8 cellular contexts compared by ENCODE assay signal in genomic region chr4:118772149-118773081, GRCh38.
A peak's percentile ranks its signal among the peaks of the same experiment; 100 is the strongest.
DNase-seq lines count a peak whose midpoint lies in the region; ATAC-seq and TF ChIP-seq lines count a peak whose summit lies in the region.

No MANE protein-coding gene starts in this region.

- H3K27me3 ChIP-seq in DND-41 (ENCODE audit: insufficient read depth, low read length, poor library complexity) (no peaks in the 10 kb centered on the region), ovary (no peaks in the 10 kb centered on the region)

- TF ChIP-seq EP300 in ovary (IDR thresholded peaks at IDR 0.05): no peak

- ATAC-seq in DND-41 (ENCODE audit: insufficient read depth, low read depth): peak; percentile 92
- ATAC-seq in GM21447 (IDR thresholded peaks at IDR 0.05; ENCODE audit: unreplicated experiment): peak; percentile 70
- peak; percentile 77 for ATAC-seq in T-helper 17 cell

- 17 to 31% (median 25%) methylated on average over 10 of the region's 10 CpGs for WGBS in ovary, 3 donors

- H3K36me3 Mint-ChIP-seq in T-helper 17 cell (ENCODE audit: low read depth): no peaks in the 10 kb centered on the region

- no peak overlapping the region for H3K27ac ChIP-seq in DND-41 (ENCODE audit: low read length)
- H3K27ac ChIP-seq in ovary: peak overlapping the region in 1 of 2 donors; percentile 53

- no peak overlapping the region for H2AFZ ChIP-seq in DND-41 (ENCODE audit: low read depth, low read length)

- no peaks in the 10 kb centered on the region for H3K79me2 ChIP-seq in DND-41 (ENCODE audit: insufficient read depth, low read length)

- no peak for DNase-seq in DND-41
- peak; percentile 64 for DNase-seq in LHCN-M2 (ENCODE audit: low read depth)
- DNase-seq in T-helper 17 cell: no peak
- peak in 1 of 2 donors; percentile 70 for DNase-seq in foreskin fibroblast
- no peak for DNase-seq in ovary
- no peak for DNase-seq in amniotic stem cell (lab: John Stamatoyannopoulos, UW)
- DNase-seq in activated naive CD4-positive, alpha-beta T cell treated with anti-CD3 and anti-CD28 coated beads, Interleukin-2, amount 50 U/mL, for 16 hours: no peak

- intact Hi-C loops in ovary (cut with DNase I): loop anchor here (5.0 to 10.0 kb wide), 3 partner anchors 112 to 200 kb away; partner anchors contain the start of gene SYNPO2 (in 3 of the 4)

- H3K27ac Mint-ChIP-seq in T-helper 17 cell: peak overlapping the region; percentile 47

- H3K4me1 ChIP-seq in DND-41 (ENCODE audit: insufficient read depth, low read length) (no peaks in the 10 kb centered on the region), ovary (ENCODE audit: insufficient read depth) (peaks cover 8% of the 10 kb centered on the region)

- no peaks in the 10 kb centered on the region for H4K20me1 ChIP-seq in DND-41 (ENCODE audit: insufficient read depth, low read length)

- no peaks in the 10 kb centered on the region for H3K27me3 Mint-ChIP-seq in T-helper 17 cell

- H3K4me3 Mint-ChIP-seq in T-helper 17 cell: no peak overlapping the region

- H3K9me3 ChIP-seq in DND-41 (ENCODE audit: insufficient read depth, low read length, severe bottlenecking) (no peaks in the 10 kb centered on the region), T-helper 17 cell (ENCODE audit: control insufficient read depth, low read length, poor library complexity, severe bottlenecking) (no peaks in the 10 kb centered on the region), ovary (no peaks in the 10 kb centered on the region)

- no peak overlapping the region for H3K9ac ChIP-seq in DND-41 (ENCODE audit: low read depth, low read length)

- H3K36me3 ChIP-seq in DND-41 (ENCODE audit: insufficient read depth, low read length): peaks cover 6% of the 10 kb centered on the region; the same call in 1 of the 2 replicates
- no peaks in the 10 kb centered on the region for H3K36me3 ChIP-seq in ovary

- H3K4me3 ChIP-seq in DND-41 (ENCODE audit: low read depth in 1 of 2, low read length in 2 of 2) (no peak overlapping the region), foreskin fibroblast (ENCODE audit: low read depth in 1 of 2, low read length in 2 of 2) (no peak overlapping the region), ovary (no peak overlapping the region)

- TF ChIP-seq CTCF in DND-41 (IDR thresholded peaks at IDR 0.05; ENCODE audit: borderline replicate concordance, extremely low read depth, low read length, poor library complexity, severe bottlenecking): peak; percentile 74
- peak; percentile 9 for TF ChIP-seq CTCF in foreskin fibroblast (IDR thresholded peaks at IDR 0.05; ENCODE audit: low read depth, low read length)
- TF ChIP-seq CTCF in ovary (IDR thresholded peaks at IDR 0.05): peak in 2 of 3 donors; percentile 59 to 68

- no peak overlapping the region for H3K4me2 ChIP-seq in DND-41 (ENCODE audit: insufficient read depth, low read length)

- no peak for TF ChIP-seq POLR2A in ovary (IDR thresholded peaks at IDR 0.05)

- peaks cover 6% of the 10 kb centered on the region for H3K4me1 Mint-ChIP-seq in T-helper 17 cell

Comparison
In these comparisons a context has a peak if more than half of its experiments do, and no peak if none do; other contexts are left out.
1. CTCF ChIP-seq: peak in every context shown above with its lines; median percentile 74 in DND-41; 64 in ovary; 9 in foreskin fibroblast.